23 cellular contexts compared by ENCODE assay signal in the genomic region with DNA sequence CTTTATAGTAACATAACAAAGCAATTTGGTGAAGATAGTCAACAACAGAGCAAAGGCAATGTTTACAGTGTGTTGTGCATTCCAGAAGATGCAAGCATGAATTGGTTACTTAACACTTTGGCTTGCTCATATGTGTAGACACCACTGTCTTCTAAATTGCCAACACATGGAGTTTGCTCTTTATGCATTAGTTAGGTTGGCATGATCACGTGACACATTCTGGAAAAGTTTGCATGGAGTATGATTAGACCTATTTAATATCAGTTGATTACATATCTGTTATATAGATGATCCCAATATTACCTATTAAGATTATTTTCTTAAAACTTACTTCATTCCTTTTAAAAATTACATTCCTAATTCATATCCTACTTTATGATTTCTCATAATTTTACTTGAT.
A peak's percentile ranks its signal among the peaks of the same experiment; 100 is the strongest.
DNase-seq lines count a peak whose midpoint lies in the region; ATAC-seq, FAIRE-seq and TF ChIP-seq lines count a peak whose summit lies in the region.
"Had no signal": no experiment of that assay in that cellular context is flagged by ENCODE, and none has a peak within 500 bp of the region (broad histone marks: within the 10 kb centered on the region; RNA-seq: fewer than 3 reads in every experiment).

No MANE protein-coding gene starts in this region.

- intact Hi-C loops in HepG2 (cut with micrococcal nuclease; ENCODE audit: unreplicated experiment) (loop anchor here (2.0 kb wide), 1 partner anchor 549 kb away; no protein-coding TSS in a partner anchor), right lobe of liver (cut with DNase I) (no loop called here), GM12878 (cut with micrococcal nuclease; ENCODE audit: unreplicated experiment) (loop anchor here (1.0 kb wide), 1 partner anchor 229 kb away; no protein-coding TSS in a partner anchor)

- TF ChIP-seq EP300 in HepG2 (IDR thresholded peaks at IDR 0.05; ENCODE audit: low read depth in 2 of 2, low read length in 2 of 2) (no peak), HepG2 (CRISPR knock-in tag; IDR thresholded peaks at IDR 0.05; ENCODE audit: borderline replicate concordance) (no peak), GM12878 (IDR thresholded peaks at IDR 0.05; ENCODE audit: borderline replicate concordance in 1 of 2, control insufficient read depth in 1 of 2, low read depth in 2 of 2, low read length in 2 of 2) (no peak)

- H3K36me3 ChIP-seq in HepG2 (replicated peaks in 1 of 2; ENCODE audit: control insufficient read depth in 1 of 2, insufficient read depth in 2 of 2, low read length in 2 of 2) (no peaks in the 10 kb centered on the region), right lobe of liver (no peaks in the 10 kb centered on the region), GM12878 (ENCODE audit: control insufficient read depth in 2 of 2, insufficient read depth in 2 of 2, low read length in 1 of 2) (no peaks in the 10 kb centered on the region), right atrium auricular region (no peaks in the 10 kb centered on the region)
- H3K36me3 ChIP-seq: BLaER1, HAP-1 had no signal

- no peaks in the 10 kb centered on the region for H3K27me3 ChIP-seq in HepG2 (ENCODE audit: control insufficient read depth in 1 of 2, insufficient read depth in 2 of 2, low read length in 2 of 2)
- H3K27me3 ChIP-seq in right lobe of liver, result no peaks in the 10 kb centered on the region
- no peaks in the 10 kb centered on the region; a peak in 1 of 4 replicates for H3K27me3 ChIP-seq in GM12878 (replicated peaks in 1 of 2; ENCODE audit: control insufficient read depth in 2 of 2, insufficient read depth in 2 of 2, low read length in 1 of 2)
- H3K27me3 ChIP-seq in right atrium auricular region, result no peaks in the 10 kb centered on the region
- H3K27me3 ChIP-seq: BLaER1 had no signal

- BruUV-seq in HepG2 (replicated peaks; lab: Mats Ljungman, UMichigan), result no TSS peak
- no TSS peak for BruUV-seq in GM12878 (replicated peaks; lab: Mats Ljungman, UMichigan)

- H3K79me2 ChIP-seq in HepG2 (ENCODE audit: insufficient read depth, low read length) (no peaks in the 10 kb centered on the region), GM12878 (ENCODE audit: control insufficient read depth, insufficient read depth, low read length) (no peaks in the 10 kb centered on the region)

- DNase-seq in HepG2 (ENCODE audit: low spot score) (no peak), right lobe of liver (no peak), H54 (ENCODE audit: insufficient read length, low spot score) (no peak), GM12878 (ENCODE audit: low read depth, low spot score) (no peak), frontal cortex (ENCODE audit: low spot score in 2 of 2) (no peak), right atrium auricular region (ENCODE audit: low spot score) (no peak), erythroblast (lab: John Stamatoyannopoulos, UW) (no peak)
- DNase-seq: CD4-positive, CD25-positive, alpha-beta regulatory T cell; CD8-positive, alpha-beta T cell; DMS 273 treated with DMSO at 0.1 percent for 48 hours; DMS79; EL; GDM1; GM23248; HFFc6 had no signal

- TF ChIP-seq CTCF in HepG2 (CRISPR knock-in tag; IDR thresholded peaks at IDR 0.05) (no peak), right lobe of liver (IDR thresholded peaks at IDR 0.05) (no peak), GM12878 (IDR thresholded peaks at IDR 0.05 in 2 of 3, conservative IDR thresholded peaks at IDR 0.05 in 1 of 3; ENCODE audit: control insufficient read depth in 2 of 3, extremely low read depth in 1 of 3, insufficient read depth in 1 of 3, low read depth in 3 of 3, low read length in 3 of 3) (no peak), right atrium auricular region (IDR thresholded peaks at IDR 0.05) (no peak)

- H3K4me1 ChIP-seq in HepG2 (ENCODE audit: insufficient read depth, low read length) (no peaks in the 10 kb centered on the region), right lobe of liver (no peaks in the 10 kb centered on the region), GM12878 (ENCODE audit: control insufficient read depth, insufficient read depth, low read length) (no peaks in the 10 kb centered on the region), right atrium auricular region (no peaks in the 10 kb centered on the region)
- H3K4me1 ChIP-seq: BLaER1 had no signal

- H3K4me3 ChIP-seq in HepG2 (replicated peaks in 1 of 3; ENCODE audit: insufficient read depth in 1 of 3, low read depth in 2 of 3, low read length in 3 of 3) (no peak overlapping the region), right lobe of liver (no peak overlapping the region), GM12878 (no peak overlapping the region), right atrium auricular region (no peak overlapping the region)
- H3K4me3 ChIP-seq: BLaER1, GM23248, HAP-1 had no signal

- TF ChIP-seq POLR2A in HepG2 (IDR thresholded peaks at IDR 0.05; ENCODE audit: insufficient read depth in 1 of 2, low read depth in 2 of 2, low read length in 2 of 2) (no peak), right lobe of liver (IDR thresholded peaks at IDR 0.05) (no peak), H54 (IDR thresholded peaks at IDR 0.05; ENCODE audit: low read depth, low read length) (no peak), GM12878 (IDR thresholded peaks at IDR 0.05; ENCODE audit: low read depth, low read length) (no peak), erythroblast (IDR thresholded peaks at IDR 0.05; ENCODE audit: low read length) (no peak)

- POLR2A ChIA-PET in HepG2 (lab: Yijun Ruan, JAX), result no interaction called here
- POLR2A ChIA-PET in GM12878 (lab: Charles Lee), result no interaction called here

- SMC1A ChIA-PET in GM12878 (lab: Charles Lee; ENCODE audit: uncharacterized antibody, unreplicated experiment), result interaction anchor here (1.0 kb wide), 2 partner anchors 9 to 550 kb away, joined by 3 to 4 read pairs; no protein-coding TSS in a partner anchor

- H3K4me2 ChIP-seq in HepG2 (ENCODE audit: low read depth, low read length), result no peak overlapping the region
- no peak overlapping the region for H3K4me2 ChIP-seq in GM12878 (ENCODE audit: control insufficient read depth, insufficient read depth)
- H3K4me2 ChIP-seq: BLaER1 had no signal

- TF ChIP-seq RAD21 in HepG2 (CRISPR knock-in tag; IDR thresholded peaks at IDR 0.05) (no peak), GM12878 (IDR thresholded peaks at IDR 0.05; ENCODE audit: insufficient read depth, low read depth, low read length) (no peak)

- H2AFZ ChIP-seq in HepG2 (ENCODE audit: low read length) (no peak overlapping the region), GM12878 (ENCODE audit: control insufficient read depth, low read depth, low read length) (no peak overlapping the region)
- H2AFZ ChIP-seq: GM23248 had no signal

- H3K27ac ChIP-seq in HepG2 (ENCODE audit: extremely low read length, insufficient read depth, low read length), result no peak overlapping the region
- no peak overlapping the region for H3K27ac ChIP-seq in right lobe of liver
- no peak overlapping the region for H3K27ac ChIP-seq in GM12878 (ENCODE audit: control insufficient read depth, insufficient read depth)
- no peak overlapping the region for H3K27ac ChIP-seq in right atrium auricular region
- H3K27ac ChIP-seq: 22Rv1, BLaER1, C4-2B, GM23248 had no signal

- 7% methylated on average over 1 of the region's 1 CpG for WGBS in HepG2 (ENCODE audit: low lambda C conversion rate)
- WGBS in right lobe of liver (ENCODE audit: insufficient coverage, low coverage, low lambda C conversion rate, missing lambda C conversion rate), result 47% methylated on average over 1 of the region's 1 CpG
- 0% methylated on average over 1 of the region's 1 CpG for WGBS in GM12878 (ENCODE audit: insufficient coverage, insufficient replicate concordance, low lambda C conversion rate, missing lambda C conversion rate)

- CTCF ChIA-PET in HepG2 (lab: Yijun Ruan, JAX; ENCODE audit: low intra/inter-chr PET ratio, low total read pairs) (interaction anchor here (1.5 kb wide), 1 partner anchor 700 kb away, joined by 4 read pairs; no protein-coding TSS in a partner anchor), GM12878 (lab: Yijun Ruan, JAX) (interaction anchor here (0.6 to 2.5 kb wide), 3 partner anchors 549 to 703 kb away, joined by 3 to 9 read pairs (median 4); no protein-coding TSS in a partner anchor)

- ATAC-seq in HepG2 (no peak), right lobe of liver (no peak), GM12878 (no peak), HG03039 (IDR thresholded peaks at IDR 0.05; ENCODE audit: unreplicated experiment) (no peak)
- ATAC-seq: CD8-positive, alpha-beta T cell had no signal

- FAIRE-seq in HepG2 (lab: Jason Lieb, UNC), result no peak
- peak; percentile 30 for FAIRE-seq in H54 (lab: Jason Lieb, UNC)
- FAIRE-seq in GM12878 (lab: Jason Lieb, UNC), result no peak
- FAIRE-seq in frontal cortex (lab: Jason Lieb, UNC), result peak; percentile 56
- FAIRE-seq: D721Med, GM12892, H1 had no signal

- H3K9me3 ChIP-seq in HepG2 (ENCODE audit: low read length) (no peaks in the 10 kb centered on the region), right lobe of liver (no peaks in the 10 kb centered on the region), GM12878 (replicated peaks; ENCODE audit: control insufficient read depth, insufficient read depth, low read length) (no peaks in the 10 kb centered on the region), right atrium auricular region (no peaks in the 10 kb centered on the region)
- H3K9me3 ChIP-seq: BLaER1, HAP-1 had no signal

- RAD21 ChIA-PET in GM12878 (lab: Charles Lee; ENCODE audit: unreplicated experiment), result interaction anchor here (1.4 kb wide), 1 partner anchor 551 kb away, joined by 3 read pairs; no protein-coding TSS in a partner anchor

- in situ Hi-C loops in HepG2 (cut with HindIII; ENCODE audit: extremely low pct_ligation_motif_present, low pct_unique_long_range_greater_than_20kb), result loop anchor here (25.0 kb wide), 2 partner anchors 472 to 697 kb away; no protein-coding TSS in a partner anchor
- in situ Hi-C loops in GM12878 (cut with MboI), result loop anchor here (10.0 kb wide), 2 partner anchors 469 to 699 kb away; no protein-coding TSS in a partner anchor

- H3K9ac ChIP-seq in HepG2 (ENCODE audit: insufficient read depth, low read depth, low read length) (no peak overlapping the region), GM12878 (ENCODE audit: control insufficient read depth, insufficient read depth, low read length) (no peak overlapping the region)
- H3K9ac ChIP-seq: BLaER1, GM23248 had no signal

- H4K20me1 ChIP-seq in HepG2 (ENCODE audit: insufficient read depth, low read length) (no peaks in the 10 kb centered on the region), GM12878 (ENCODE audit: control insufficient read depth, insufficient read depth) (no peaks in the 10 kb centered on the region)
- H4K20me1 ChIP-seq: BLaER1 had no signal

TF ChIP-seq in HepG2, 621 proteins besides CTCF, POLR2A, EP300 and RAD21 (continues in another document):
- TF ChIP-seq CENPT (CRISPR knock-in tag; IDR thresholded peaks at IDR 0.05; ENCODE audit: low read depth), result no peak
- TF ChIP-seq RAD51 (IDR thresholded peaks at IDR 0.05; ENCODE audit: borderline replicate concordance), result peak; percentile 87
- TF ChIP-seq ZNF33B (CRISPR knock-in tag; IDR thresholded peaks at IDR 0.05), result no peak
- TF ChIP-seq ZNF543 (CRISPR knock-in tag; IDR thresholded peaks at IDR 0.05), result no peak

TF ChIP-seq in GM12878, 131 proteins besides CTCF, POLR2A, EP300 and RAD21 (continues in another document):
- TF ChIP-seq RAD51 (IDR thresholded peaks at IDR 0.05), result peak; percentile 64; the same call in 1 of the 2 replicates

Comparison
In these comparisons a context has a peak if more than half of its experiments do, and no peak if none do; other contexts are left out.
1. intact Hi-C loops: an anchor here in HepG2 (2.0 kb wide) and GM12878 (1.0 kb wide); none called in right lobe of liver.